ENCODE assay signal across 22 cellular contexts in genomic region chr1:160864173-160864572, GRCh38. TPM values are rescaled to one million over a fixed set of nuclear protein-coding genes. Genes with fewer than 3 reads are reported as not detected.
DNase-seq lines count a peak whose midpoint lies in the region; ATAC-seq and TF ChIP-seq lines count a peak whose summit lies in the region.
"Had no signal": no experiment of that assay in that cellular context is flagged by ENCODE, and none has a peak within 500 bp of the region (broad histone marks: within the 10 kb centered on the region; RNA-seq: fewer than 3 reads in every experiment).

No MANE protein-coding gene starts in this region.

- POLR2A ChIA-PET in MCF 10A (lab: Yijun Ruan, JAX), result no interaction called here

- H3K4me3 Mint-ChIP-seq in stimulated activated naive CD8-positive, alpha-beta T cell treated with anti-CD3 and anti-CD28 coated beads, Interleukin-15, Interleukin-2, amounts not matched to agents 100 ng/mL and 50 ng/mL, for 24 hours, result no peak overlapping the region
- H3K4me3 Mint-ChIP-seq in activated naive CD8-positive, alpha-beta T cell treated with anti-CD3 and anti-CD28 coated beads, Interleukin-2, amount 50 U/mL, for 24 hours, result no peak overlapping the region
- H3K4me3 Mint-ChIP-seq in endodermal cell (no peak overlapping the region), MCF 10A (ENCODE audit: unreplicated experiment) (no peak overlapping the region)
- H3K4me3 Mint-ChIP-seq in stimulated activated effector memory CD8-positive, alpha-beta T cell treated with anti-CD3 and anti-CD28 coated beads, Interleukin-12 subunit alpha, Interleukin-12 subunit beta, amount 100 ng/mL, for 72 hours, result no peak overlapping the region
- H3K4me3 Mint-ChIP-seq: IgD-negative memory B cell had no signal

- TF ChIP-seq CTCF in endodermal cell (conservative IDR thresholded peaks at IDR 0.05) (no peak), GM10266 (IDR thresholded peaks at IDR 0.05; ENCODE audit: control insufficient read depth, insufficient read depth, low read depth, missing control alignments) (no peak), MCF 10A (IDR thresholded peaks at IDR 0.05; ENCODE audit: unreplicated experiment) (no peak)

- 82 to 90% methylated on average over 2 of the region's 2 CpGs for WGBS in endodermal cell (ENCODE audit: insufficient coverage in 1 of 2, insufficient read length in 1 of 2), 2 experiments

- CTCF ChIA-PET in MCF 10A (lab: Yijun Ruan, JAX), result interaction anchor here (0.7 to 1.8 kb wide), 6 partner anchors 9 to 90 kb away, joined by 3 to 9 read pairs (median 5); no protein-coding TSS in a partner anchor

- H3K27ac Mint-ChIP-seq in stimulated activated naive CD8-positive, alpha-beta T cell treated with anti-CD3 and anti-CD28 coated beads, Interleukin-15, Interleukin-2, amounts not matched to agents 100 ng/mL and 50 ng/mL, for 24 hours, result peak overlapping the region; percentile 56
- H3K27ac Mint-ChIP-seq in activated naive CD8-positive, alpha-beta T cell treated with anti-CD3 and anti-CD28 coated beads, Interleukin-2, amount 50 U/mL, for 24 hours, result peak overlapping the region; percentile 43
- H3K27ac Mint-ChIP-seq in endodermal cell (peak overlapping the region; percentile 26), MCF 10A (ENCODE audit: low read depth, unreplicated experiment) (no peak overlapping the region)
- H3K27ac Mint-ChIP-seq in stimulated activated effector memory CD8-positive, alpha-beta T cell treated with anti-CD3 and anti-CD28 coated beads, Interleukin-12 subunit alpha, Interleukin-12 subunit beta, amount 100 ng/mL, for 72 hours, result peak overlapping the region; percentile 46

- H3K27ac ChIP-seq in endodermal cell (ENCODE audit: low read depth, low read length), result no peak overlapping the region
- H3K27ac ChIP-seq: C4-2B had no signal

- no peak overlapping the region for H3K4me3 ChIP-seq in endodermal cell (ENCODE audit: low read length)
- H3K4me3 ChIP-seq: MG63 had no signal

- H3K4me1 ChIP-seq in endodermal cell (ENCODE audit: control insufficient read depth, insufficient read depth, low read length), result peaks cover 9% of the 10 kb centered on the region

- H3K9me3 ChIP-seq in endodermal cell (ENCODE audit: control insufficient read depth, low read length), result no peaks in the 10 kb centered on the region
- H3K9me3 ChIP-seq: MG63 had no signal

- DNase-seq in stimulated activated naive CD8-positive, alpha-beta T cell treated with anti-CD3 and anti-CD28 coated beads, Interleukin-15, Interleukin-2, amounts not matched to agents 100 U/mL and 50 U/mL, for 24 hours, result no peak
- DNase-seq in activated naive CD8-positive, alpha-beta T cell treated with anti-CD3 and anti-CD28 coated beads, Interleukin-2, amount 50 U/mL, for 24 hours, result no peak
- DNase-seq in endodermal cell (no peak), GM10266 (ENCODE audit: extremely low spot score) (no peak), MCF 10A (ENCODE audit: unreplicated experiment) (no peak), DMS79 treated with DMSO at 0.1 percent for 48 hours (lab: John Stamatoyannopoulos, UW) (no peak)
- peak in 1 of 2 donors; percentile 33 for DNase-seq in stimulated activated effector memory CD8-positive, alpha-beta T cell treated with anti-CD3 and anti-CD28 coated beads, Interleukin-12 subunit alpha, Interleukin-12 subunit beta, amount 100 ng/mL, for 72 hours (ENCODE audit: low spot score in 2 of 2)
- DNase-seq: 8988T, DND-41, Karpas-422, MG63, NCI-H1048, NCI-H1436, NCI-H1930, NCI-H2227 treated with DMSO at 0.1 percent for 48 hours, NCI-H510A had no signal

- H3K27me3 ChIP-seq in endodermal cell (ENCODE audit: control insufficient read depth, insufficient read depth, low read length, poor library complexity, severe bottlenecking), result no peaks in the 10 kb centered on the region
- H3K27me3 ChIP-seq: MG63 had no signal

- no peaks in the 10 kb centered on the region for H3K36me3 Mint-ChIP-seq in stimulated activated naive CD8-positive, alpha-beta T cell treated with anti-CD3 and anti-CD28 coated beads, Interleukin-15, Interleukin-2, amounts not matched to agents 100 ng/mL and 50 ng/mL, for 24 hours (ENCODE audit: low read depth)
- H3K36me3 Mint-ChIP-seq in activated naive CD8-positive, alpha-beta T cell treated with anti-CD3 and anti-CD28 coated beads, Interleukin-2, amount 50 U/mL, for 24 hours (ENCODE audit: low read depth), result no peaks in the 10 kb centered on the region
- H3K36me3 Mint-ChIP-seq in endodermal cell (ENCODE audit: low read depth), result no peaks in the 10 kb centered on the region
- H3K36me3 Mint-ChIP-seq in stimulated activated effector memory CD8-positive, alpha-beta T cell treated with anti-CD3 and anti-CD28 coated beads, Interleukin-12 subunit alpha, Interleukin-12 subunit beta, amount 100 ng/mL, for 72 hours, result peaks cover 6% of the 10 kb centered on the region
- H3K36me3 Mint-ChIP-seq in MCF 10A (ENCODE audit: insufficient read depth, unreplicated experiment), result no peaks in the 10 kb centered on the region
- H3K36me3 Mint-ChIP-seq: IgD-negative memory B cell had no signal

- no peak for ATAC-seq in stimulated activated naive CD8-positive, alpha-beta T cell treated with anti-CD3 and anti-CD28 coated beads, Interleukin-15, Interleukin-2, amounts not matched to agents 100 U/mL and 50 U/mL, for 24 hours
- no peak for ATAC-seq in activated naive CD8-positive, alpha-beta T cell treated with anti-CD3 and anti-CD28 coated beads, Interleukin-2, amount 50 U/mL, for 24 hours
- no peak for ATAC-seq in stimulated activated effector memory CD8-positive, alpha-beta T cell treated with anti-CD3 and anti-CD28 coated beads, Interleukin-12 subunit alpha, Interleukin-12 subunit beta, amount 100 ng/mL, for 72 hours
- ATAC-seq: Panc1, SK-N-SH treated with all-trans-retinoic acid at 6 μM for 48 hours had no signal

- peaks cover 47% of the 10 kb centered on the region for H3K4me1 Mint-ChIP-seq in stimulated activated naive CD8-positive, alpha-beta T cell treated with anti-CD3 and anti-CD28 coated beads, Interleukin-15, Interleukin-2, amounts not matched to agents 100 ng/mL and 50 ng/mL, for 24 hours (ENCODE audit: low read depth)
- H3K4me1 Mint-ChIP-seq in activated naive CD8-positive, alpha-beta T cell treated with anti-CD3 and anti-CD28 coated beads, Interleukin-2, amount 50 U/mL, for 24 hours, result peaks cover 43% of the 10 kb centered on the region
- H3K4me1 Mint-ChIP-seq in endodermal cell (peaks cover 53% of the 10 kb centered on the region), MCF 10A (ENCODE audit: insufficient read depth, unreplicated experiment) (peaks cover 4% of the 10 kb centered on the region)
- peaks cover 46% of the 10 kb centered on the region for H3K4me1 Mint-ChIP-seq in stimulated activated effector memory CD8-positive, alpha-beta T cell treated with anti-CD3 and anti-CD28 coated beads, Interleukin-12 subunit alpha, Interleukin-12 subunit beta, amount 100 ng/mL, for 72 hours

- no peak overlapping the region for H3K9ac ChIP-seq in endodermal cell (ENCODE audit: extremely low read depth, low read length, poor library complexity, severe bottlenecking)

- intact Hi-C loops in MCF 10A (cut with micrococcal nuclease), result no loop called here

- no TSS peak for BruUV-seq in MCF 10A (replicated peaks; lab: Mats Ljungman, UMichigan)

- no peaks in the 10 kb centered on the region for H3K27me3 Mint-ChIP-seq in stimulated activated naive CD8-positive, alpha-beta T cell treated with anti-CD3 and anti-CD28 coated beads, Interleukin-15, Interleukin-2, amounts not matched to agents 100 ng/mL and 50 ng/mL, for 24 hours
- peaks cover 5% of the 10 kb centered on the region for H3K27me3 Mint-ChIP-seq in activated naive CD8-positive, alpha-beta T cell treated with anti-CD3 and anti-CD28 coated beads, Interleukin-2, amount 50 U/mL, for 24 hours
- H3K27me3 Mint-ChIP-seq in endodermal cell (ENCODE audit: insufficient read depth) (no peaks in the 10 kb centered on the region), MCF 10A (ENCODE audit: insufficient read depth, unreplicated experiment) (no peaks in the 10 kb centered on the region)

- H3K9me3 Mint-ChIP-seq in stimulated activated naive CD8-positive, alpha-beta T cell treated with anti-CD3 and anti-CD28 coated beads, Interleukin-15, Interleukin-2, amounts not matched to agents 100 ng/mL and 50 ng/mL, for 24 hours, result no peaks in the 10 kb centered on the region
- H3K9me3 Mint-ChIP-seq in activated naive CD8-positive, alpha-beta T cell treated with anti-CD3 and anti-CD28 coated beads, Interleukin-2, amount 50 U/mL, for 24 hours, result no peaks in the 10 kb centered on the region
- no peaks in the 10 kb centered on the region for H3K9me3 Mint-ChIP-seq in endodermal cell
- H3K9me3 Mint-ChIP-seq in stimulated activated effector memory CD8-positive, alpha-beta T cell treated with anti-CD3 and anti-CD28 coated beads, Interleukin-12 subunit alpha, Interleukin-12 subunit beta, amount 100 ng/mL, for 72 hours, result no peaks in the 10 kb centered on the region
- no peaks in the 10 kb centered on the region for H3K9me3 Mint-ChIP-seq in MCF 10A (ENCODE audit: unreplicated experiment)

- H3K36me3 ChIP-seq in endodermal cell (ENCODE audit: control insufficient read depth, insufficient read depth, low read length), result no peaks in the 10 kb centered on the region
- H3K36me3 ChIP-seq: MG63 had no signal

RNA-seq across cellular contexts. Expression of gene CD244, which starts 1.5 kb away (rescaled TPM):
- under 1 TPM in 1 of 2 donors, not detected in 1; 0.31 TPM for total RNA-seq in endodermal cell
- 0.11 TPM for polyA plus RNA-seq in endodermal cell (2013, experiment 1 of 2)
- not detected for polyA plus RNA-seq in endodermal cell (2013, experiment 2 of 2)
- not detected in 2 replicates for total RNA-seq in MCF 10A (2022)
- total RNA-seq: H4 had no signal

RNA-seq across cellular contexts. Expression of gene ITLN1, which starts 20.8 kb away (rescaled TPM):
- under 1 TPM; 0.22 to 0.51 TPM for total RNA-seq in endodermal cell
- polyA plus RNA-seq in endodermal cell (2013, experiment 1 of 2), result not detected
- not detected for polyA plus RNA-seq in endodermal cell (2013, experiment 2 of 2)
- total RNA-seq in MCF 10A (2022), result not detected in 2 replicates
- total RNA-seq: H4 had no signal
- polyA plus RNA-seq: IgD-negative memory B cell had no signal
